Comparison of ENCODE assay signal across 1 cellular context in genomic region chr16:2046889-2047329, GRCh38.
TF ChIP-seq lines count a peak whose summit lies in the region.

No MANE protein-coding gene starts in this region.

TF ChIP-seq in IMR-90, 13 proteins besides CTCF, POLR2A, EP300 and RAD21:
- TF ChIP-seq FOS (IDR thresholded peaks at IDR 0.05; ENCODE audit: low read depth, low read length) (no peak), RCOR1 (IDR thresholded peaks at IDR 0.05; ENCODE audit: insufficient replicate concordance, low read length) (no peak), ELK1 (IDR thresholded peaks at IDR 0.05; ENCODE audit: borderline replicate concordance, low read depth, low read length) (no peak)
